ENCODE assay signal across 2 cellular contexts in genomic region chr20:38973107-38973506, GRCh38.
TF ChIP-seq lines count a peak whose summit lies in the region.

No MANE protein-coding gene starts in this region.

TF ChIP-seq in SK-N-SH, 30 proteins besides CTCF, POLR2A, EP300 and RAD21 (continued from another document):
- TF ChIP-seq PBX3 (IDR thresholded peaks at IDR 0.05), result no peak

TF ChIP-seq in SK-N-SH treated with all-trans-retinoic acid at 6 μM for 48 hours, 23 proteins besides CTCF, POLR2A, EP300 and RAD21:
- TF ChIP-seq, protein P1, sequence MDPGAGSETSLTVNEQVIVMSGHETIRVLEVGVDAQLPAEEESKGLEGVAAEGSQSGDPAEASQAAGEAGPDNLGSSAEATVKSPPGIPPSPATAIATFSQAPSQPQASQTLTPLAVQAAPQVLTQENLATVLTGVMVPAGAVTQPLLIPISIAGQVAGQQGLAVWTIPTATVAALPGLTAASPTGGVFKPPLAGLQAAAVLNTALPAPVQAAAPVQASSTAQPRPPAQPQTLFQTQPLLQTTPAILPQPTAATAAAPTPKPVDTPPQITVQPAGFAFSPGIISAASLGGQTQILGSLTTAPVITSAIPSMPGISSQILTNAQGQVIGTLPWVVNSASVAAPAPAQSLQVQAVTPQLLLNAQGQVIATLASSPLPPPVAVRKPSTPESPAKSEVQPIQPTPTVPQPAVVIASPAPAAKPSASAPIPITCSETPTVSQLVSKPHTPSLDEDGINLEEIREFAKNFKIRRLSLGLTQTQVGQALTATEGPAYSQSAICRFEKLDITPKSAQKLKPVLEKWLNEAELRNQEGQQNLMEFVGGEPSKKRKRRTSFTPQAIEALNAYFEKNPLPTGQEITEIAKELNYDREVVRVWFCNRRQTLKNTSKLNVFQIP (CRISPR knock-in tag; IDR thresholded peaks at IDR 0.05; ENCODE audit: borderline replicate concordance, low read depth), result no peak
- TF ChIP-seq ARNTL (CRISPR knock-in tag; IDR thresholded peaks at IDR 0.05; ENCODE audit: borderline replicate concordance, low read depth) (no peak), RARB (CRISPR knock-in tag; IDR thresholded peaks at IDR 0.05) (no peak), SNAI2 (CRISPR knock-in tag; IDR thresholded peaks at IDR 0.05) (no peak), TOX (CRISPR knock-in tag; IDR thresholded peaks at IDR 0.05; ENCODE audit: borderline replicate concordance) (no peak), ZC3H10 (CRISPR knock-in tag; IDR thresholded peaks at IDR 0.05) (no peak), ISL1 (CRISPR knock-in tag; IDR thresholded peaks at IDR 0.05) (no peak), PPARA (CRISPR knock-in tag; IDR thresholded peaks at IDR 0.05; ENCODE audit: borderline replicate concordance) (no peak), PATZ1 (CRISPR knock-in tag; IDR thresholded peaks at IDR 0.05; ENCODE audit: borderline replicate concordance) (no peak)
TF ChIP-seq in SK-N-SH treated with all-trans-retinoic acid at 6 μM for 48 hours: peak in this region for 0.
